In genomic region chr19:9621156-9622037, GRCh38 we compare ENCODE assay signal across 8 cellular contexts. TPM values are rescaled to one million over a fixed set of nuclear protein-coding genes. Genes with fewer than 3 reads are reported as not detected.
DNase-seq lines count a peak whose midpoint lies in the region; ATAC-seq, FAIRE-seq and TF ChIP-seq lines count a peak whose summit lies in the region.

Gene ZNF561, minus strand, starts transcription at chr19:9621232. Its CDS starts 1,776 bp downstream, at chr19:9619456.

- H4K20me1 ChIP-seq in keratinocyte (ENCODE audit: control insufficient read depth, extremely low read depth, insufficient read depth, low read length) = no peaks in the 10 kb centered on the region

- H3K36me3 ChIP-seq in keratinocyte (ENCODE audit: control insufficient read depth in 2 of 2, extremely low read depth in 1 of 2, insufficient read depth in 2 of 2, low read length in 2 of 2) = peaks cover 4 to 20% of the 10 kb centered on the region in 2 experiments

- H3K36me3 Mint-ChIP-seq in central memory CD8-positive, alpha-beta T cell (ENCODE audit: insufficient read depth) = peaks cover 35% of the 10 kb centered on the region

- H3K9me3 ChIP-seq in keratinocyte (ENCODE audit: control insufficient read depth, low read depth, low read length) = no peaks in the 10 kb centered on the region

- H3K79me2 ChIP-seq in keratinocyte (ENCODE audit: control insufficient read depth, insufficient read depth, low read length) = peaks cover 31% of the 10 kb centered on the region

- H3K27ac Mint-ChIP-seq in central memory CD8-positive, alpha-beta T cell (ENCODE audit: low read depth) = peak within 1 kb of the TSS; percentile 99

- peak within 1 kb of the TSS; percentile 74 to 98 (median 82) for H3K4me3 ChIP-seq in keratinocyte (ENCODE audit: control insufficient read depth in 2 of 3, extremely low read depth in 1 of 3, insufficient read depth in 2 of 3, low read depth in 1 of 3, low read length in 3 of 3)

- ATAC-seq in GM18868 (IDR thresholded peaks at IDR 0.05; ENCODE audit: unreplicated experiment) (peak; percentile 88), HG03175 (IDR thresholded peaks at IDR 0.05; ENCODE audit: unreplicated experiment) (peak; percentile 84)
- peak; percentile 92 for ATAC-seq in activated CD4-positive, CD25-positive, alpha-beta regulatory T cell treated with anti-CD3 and anti-CD28 coated beads, Interleukin-2, amount 50 U/mL, for 24 hours
- ATAC-seq in central memory CD8-positive, alpha-beta T cell (replicated peaks; ENCODE audit: extremely low read depth, poor library complexity, severe bottlenecking) = peak; percentile 95

- peaks cover 33% of the 10 kb centered on the region for H3K4me1 Mint-ChIP-seq in central memory CD8-positive, alpha-beta T cell

- peak within 1 kb of the TSS; percentile 83 for H3K9ac ChIP-seq in keratinocyte (ENCODE audit: control insufficient read depth, extremely low read depth, insufficient read depth, low read length)

- peak; percentile 60 for FAIRE-seq in keratinocyte (lab: Jason Lieb, UNC)

- TF ChIP-seq CTCF in keratinocyte (optimal IDR thresholded peaks at IDR 0.05 in 1 of 3, IDR thresholded peaks at IDR 0.05 in 1 of 3, conservative IDR thresholded peaks at IDR 0.05 in 1 of 3; ENCODE audit: extremely low read depth in 1 of 3, insufficient read depth in 2 of 3, low read length in 3 of 3) = no peak

- peak within 1 kb of the TSS; percentile 85 for H3K4me2 ChIP-seq in keratinocyte (ENCODE audit: control insufficient read depth, extremely low read depth, insufficient read depth, low read depth, low read length)

- no peaks in the 10 kb centered on the region for H3K9me1 ChIP-seq in keratinocyte (ENCODE audit: control insufficient read depth, extremely low read depth, insufficient read depth, low read length)

- peak within 1 kb of the TSS; percentile 98 for H3K4me3 Mint-ChIP-seq in central memory CD8-positive, alpha-beta T cell

- dilution Hi-C loops in keratinocyte (cut with MboI; ENCODE audit: extremely low pct_ligation_motif_present, low sequenced_read_pairs) = no loop called here

- H3K27ac ChIP-seq in keratinocyte (ENCODE audit: control insufficient read depth, insufficient read depth, low read length) = peak within 1 kb of the TSS; percentile 90

- H3K27me3 ChIP-seq in keratinocyte (ENCODE audit: control insufficient read depth, extremely low read depth, insufficient read depth, low read length) = no peaks in the 10 kb centered on the region

- DNase-seq in A172 (ENCODE audit: low spot score) (peak; percentile 81), NCI-H345 treated with DMSO at 0.1 percent for 48 hours (lab: John Stamatoyannopoulos, UW; ENCODE audit: unreplicated experiment) (peak; percentile 81), keratinocyte (ENCODE audit: low read depth, low spot score) (peak; percentile 69)
- peak; percentile 78 to 88 for DNase-seq in central memory CD8-positive, alpha-beta T cell (ENCODE audit: low spot score in 2 of 2)
- DNase-seq in stimulated activated CD4-positive, alpha-beta T cell treated with anti-CD3 and anti-CD28 coated beads, Interleukin-12 subunit alpha, Interleukin-12 subunit beta, amount 100 ng/mL, for 48 hours (ENCODE audit: low read depth in 2 of 3, low spot score in 1 of 3) = peak; percentile 78 to 83 (median 79)

- peak within 1 kb of the TSS; percentile 92 for H2AFZ ChIP-seq in keratinocyte (ENCODE audit: control insufficient read depth, low read length)

- peaks cover 14% of the 10 kb centered on the region for H3K4me1 ChIP-seq in keratinocyte (ENCODE audit: control insufficient read depth, extremely low read depth, insufficient read depth, low read length)

- H3K9me3 Mint-ChIP-seq in central memory CD8-positive, alpha-beta T cell = no peaks in the 10 kb centered on the region

- H3K27me3 Mint-ChIP-seq in central memory CD8-positive, alpha-beta T cell = no peaks in the 10 kb centered on the region

RNA-seq across cellular contexts. Expression of gene ZNF561, which starts in this region (rescaled TPM):
- 30.1 and 31.4 TPM in 2 replicates for total RNA-seq in A172 (2014; rRNA removed; shearing (Covaris generic))
- polyA plus RNA-seq in keratinocyte = 38.2 to 66.1 TPM (median 56.3 TPM) in 3 replicates
- 30.4 TPM for polyA plus RNA-seq in keratinocyte (2011; ENCODE audit: low read depth)
- polyA plus RNA-seq in keratinocyte (2011; cell fraction: cytosol; rRNA removed) = 24.4 and 42.9 TPM in 2 replicates
- polyA plus RNA-seq in keratinocyte (2011; cell fraction: nucleus; rRNA removed) = 64.1 and 82.1 TPM in 2 replicates
- polyA plus RNA-seq in keratinocyte (2012; ENCODE audit: low replicate concordance) = 34.8 and 43.7 TPM in 2 replicates
- polyA minus RNA-seq in keratinocyte = 28.8 to 110 TPM (median 69.7 TPM) in 3 replicates
- polyA minus RNA-seq in keratinocyte (2011; cell fraction: cytosol; rRNA and poly(A)+ RNA removed) = 41.8 TPM
- 49.3 and 66.9 TPM in 2 replicates for polyA minus RNA-seq in keratinocyte (2011; cell fraction: nucleus; rRNA and poly(A)+ RNA removed)

Comparison
In these comparisons a context has a peak if more than half of its experiments do, and no peak if none do; other contexts are left out.
1. Peak in every context shown above with its lines: DNase-seq, ATAC-seq, H3K4me3 ChIP-seq and H3K27ac ChIP-seq.